In genomic region chr3:36713904-36714303, GRCh38 we compare ENCODE assay signal across 26 cellular contexts. TPM values are rescaled to one million over a fixed set of nuclear protein-coding genes. Genes with fewer than 3 reads are reported as not detected.
"Had no signal": no experiment of that assay in that cellular context is flagged by ENCODE, and none has a peak within 500 bp of the region (broad histone marks: within the 10 kb centered on the region; RNA-seq: fewer than 3 reads in every experiment).

No MANE protein-coding gene starts in this region.

- H3K36me3 ChIP-seq: MG63, SJCRH30 had no signal

- H3K27ac ChIP-seq: RWPE1, SJCRH30 had no signal

- DNase-seq: IMR-90, Karpas-422, KG1, MG63, NCI-H1092, NCI-H1105 treated with DMSO at 0.1 percent for 48 hours, NCI-H1417 treated with DMSO at 0.1 percent for 48 hours, NCI-H146, NCI-H1694 treated with DMSO at 0.1 percent for 48 hours, NCI-H1930, NCI-H2081, NCI-H2107, NCI-H2227 treated with DMSO at 0.1 percent for 48 hours, NCI-H69, NCI-H774, PC-3, SHP77, SJCRH30, SW 1271, T-cell had no signal

- H3K27me3 ChIP-seq: MG63, SJCRH30 had no signal

- H3K4me1 ChIP-seq: SJCRH30 had no signal

- H3K4me3 ChIP-seq: MG63, SJCRH30 had no signal

- H3K9me3 ChIP-seq: MG63, SJCRH30 had no signal

- ATAC-seq: Panc1, PC-3, T-cell had no signal

RNA-seq across cellular contexts. Expression of gene DCLK3, which starts 50.4 kb away (rescaled TPM):
- total RNA-seq: HepG2, HT1080, IMR-90, NCI-H460, OCI-LY7, PC-3, SJCRH30, T-cell had no signal
- polyA plus RNA-seq: HepG2, IMR-90 had no signal
